Comparison of ENCODE assay signal across 9 cellular contexts in genomic region chr1:161706483-161707347, GRCh38. TPM values are rescaled to one million over a fixed set of nuclear protein-coding genes. Genes with fewer than 3 reads are reported as not detected.
DNase-seq lines count a peak whose midpoint lies in the region; ATAC-seq, FAIRE-seq and TF ChIP-seq lines count a peak whose summit lies in the region.
"Had no signal": no experiment of that assay in that cellular context is flagged by ENCODE, and none has a peak within 500 bp of the region (broad histone marks: within the 10 kb centered on the region; RNA-seq: fewer than 3 reads in every experiment).

Gene FCRLA (plus strand): TSS chr1:161707229. CDS start chr1:161707265, 36 bp downstream.

- ATAC-seq in GM21529 (IDR thresholded peaks at IDR 0.05; ENCODE audit: unreplicated experiment) = peak; percentile 58
- peak; percentile 93 for ATAC-seq in IMR-90 (ENCODE audit: low read depth)
- ATAC-seq in left lobe of liver = no peak

- H3K4ac ChIP-seq in IMR-90 (ENCODE audit: low read depth, low read length) = peak within 1 kb of the TSS; percentile 81

- peak within 1 kb of the TSS; percentile 13; the same call in 1 of the 2 replicates for H4K5ac ChIP-seq in IMR-90 (ENCODE audit: low read depth, low read length)

- H3K4me3 ChIP-seq in GM12875 (ENCODE audit: low read depth, low read length) (peak within 1 kb of the TSS; percentile 69), IMR-90 (ENCODE audit: insufficient read depth, low read depth, low read length) (no peak within 1 kb of the TSS), bronchial epithelial cell (ENCODE audit: low read depth, low read length) (no peak within 1 kb of the TSS), skeletal muscle tissue (ENCODE audit: low read length in 3 of 3) (no peak within 1 kb of the TSS)

- H3K4me2 ChIP-seq in IMR-90 (ENCODE audit: low read depth, low read length) = peak within 1 kb of the TSS; percentile 15; the same call in 1 of the 2 replicates

- H2AK5ac ChIP-seq in IMR-90 (ENCODE audit: low read depth, low read length) = peak within 1 kb of the TSS; percentile 75

- WGBS in IMR-90 (ENCODE audit: extremely low coverage in 2 of 2, insufficient read length in 1 of 2), 2 experiments = no CpG with 5 or more reads among the region's 4 CpGs

- peak within 1 kb of the TSS; percentile 28 for H4K91ac ChIP-seq in IMR-90 (ENCODE audit: insufficient read depth, low read depth, low read length)

- TF ChIP-seq POLR2A in IMR-90 (IDR thresholded peaks at IDR 0.05; ENCODE audit: low read depth, low read length) = no peak

- peaks cover 4% of the 10 kb centered on the region; the same call in 1 of the 2 replicates for H4K20me1 ChIP-seq in IMR-90 (ENCODE audit: insufficient read depth, low read length)

- in situ Hi-C loops in IMR-90 (cut with MboI; ENCODE audit: low sequenced_read_pairs) = no loop called here

- H3K14ac ChIP-seq in IMR-90 (replicated peaks; ENCODE audit: low read depth, low read length) = peak within 1 kb of the TSS; percentile 83

- H4K8ac ChIP-seq in IMR-90 (ENCODE audit: low read depth in 2 of 2, low read length in 2 of 2) = peak within 1 kb of the TSS; percentile 6 to 61; a peak in 3 of 4 replicates

- peak within 1 kb of the TSS; percentile 24 for H3K27ac ChIP-seq in IMR-90 (ENCODE audit: insufficient read depth, low read length)
- peak within 1 kb of the TSS; percentile 66 for H3K27ac ChIP-seq in skeletal muscle tissue (ENCODE audit: low read depth, low read length)
- H3K27ac ChIP-seq: parathyroid adenoma had no signal

- no TSS peak for BruUV-seq in IMR-90 (replicated peaks; lab: Mats Ljungman, UMichigan)

- CTCF ChIA-PET in IMR-90 (lab: Yijun Ruan, JAX) = no interaction called here

- POLR2A ChIA-PET in IMR-90 (lab: Charles Lee; ENCODE audit: unreplicated experiment) = no interaction called here

- H3K27me3 ChIP-seq in IMR-90 (ENCODE audit: control insufficient read depth, insufficient read depth, low read length) = no peaks in the 10 kb centered on the region
- no peaks in the 10 kb centered on the region for H3K27me3 ChIP-seq in bronchial epithelial cell (ENCODE audit: control insufficient read depth, insufficient read depth, low read length)
- H3K27me3 ChIP-seq in skeletal muscle tissue (ENCODE audit: control insufficient read depth in 3 of 3, insufficient read depth in 3 of 3, low read length in 3 of 3) = no peaks in the 10 kb centered on the region

- H3K56ac ChIP-seq in IMR-90 (ENCODE audit: extremely low read depth, insufficient read depth, low read length) = peak within 1 kb of the TSS; percentile 33; the same call in 1 of the 2 replicates

- H3K4me1 ChIP-seq in IMR-90 (ENCODE audit: control insufficient read depth, insufficient read depth, low read length) = peaks cover 11% of the 10 kb centered on the region
- peaks cover 0 to 18% (median 7%) of the 10 kb centered on the region in 3 donors for H3K4me1 ChIP-seq in skeletal muscle tissue (ENCODE audit: control insufficient read depth in 3 of 3, insufficient read depth in 3 of 3, low read length in 3 of 3)
- H3K4me1 ChIP-seq: parathyroid adenoma had no signal

- H3K36me3 ChIP-seq in IMR-90 (ENCODE audit: control insufficient read depth, insufficient read depth, low read length) = no peaks in the 10 kb centered on the region
- no peaks in the 10 kb centered on the region for H3K36me3 ChIP-seq in bronchial epithelial cell (ENCODE audit: control insufficient read depth, insufficient read depth, low read length)
- no peaks in the 10 kb centered on the region for H3K36me3 ChIP-seq in skeletal muscle tissue (ENCODE audit: control insufficient read depth in 3 of 3, insufficient read depth in 3 of 3, low read length in 3 of 3)

- H3K9ac ChIP-seq in IMR-90 (ENCODE audit: low read depth, low read length) (no peak within 1 kb of the TSS), skeletal muscle tissue (ENCODE audit: low read depth in 1 of 3, low read length in 3 of 3) (no peak within 1 kb of the TSS)
- H3K9ac ChIP-seq: parathyroid adenoma had no signal

- H3K18ac ChIP-seq in IMR-90 (ENCODE audit: low read depth, low read length) = peak within 1 kb of the TSS; percentile 48; the same call in 1 of the 2 replicates

- H3K9me1 ChIP-seq in IMR-90 (ENCODE audit: insufficient read depth, low read length) = peaks cover 6% of the 10 kb centered on the region; the same call in 1 of the 2 replicates

- H2BK15ac ChIP-seq in IMR-90 (ENCODE audit: low read depth, low read length) = peak within 1 kb of the TSS; percentile 78; the same call in 2 of the 3 replicates

- peak within 1 kb of the TSS; percentile 88 for H2AFZ ChIP-seq in IMR-90 (replicated peaks; ENCODE audit: low read length, poor library complexity)
- H2AFZ ChIP-seq: parathyroid adenoma had no signal

- peak within 1 kb of the TSS; percentile 2 for H2AK9ac ChIP-seq in IMR-90 (replicated peaks; ENCODE audit: low read depth, low read length, poor library complexity)

- TF ChIP-seq CTCF in GM12875 (IDR thresholded peaks at IDR 0.05; ENCODE audit: borderline replicate concordance, insufficient read depth, low read depth, low read length) = no peak
- no peak for TF ChIP-seq CTCF in IMR-90 (conservative IDR thresholded peaks at IDR 0.05; ENCODE audit: low read depth, low read length)
- no peak for TF ChIP-seq CTCF in bronchial epithelial cell (IDR thresholded peaks at IDR 0.05; ENCODE audit: insufficient read depth, low read length, severe bottlenecking)

- peak within 1 kb of the TSS; percentile 83 for H2BK120ac ChIP-seq in IMR-90 (ENCODE audit: low read depth, low read length)

- no peaks in the 10 kb centered on the region for H3K9me3 ChIP-seq in IMR-90 (ENCODE audit: control insufficient read depth, insufficient read depth, low read length)
- H3K9me3 ChIP-seq in skeletal muscle tissue (ENCODE audit: control insufficient read depth in 3 of 3, low read length in 3 of 3) = no peaks in the 10 kb centered on the region

- DNase-seq in IMR-90 (peak; percentile 97), bronchial epithelial cell (ENCODE audit: low read depth) (peak; percentile 98), left lobe of liver (ENCODE audit: low spot score) (no peak), SK-N-DZ (ENCODE audit: low spot score) (no peak)
- DNase-seq in activated naive CD4-positive, alpha-beta T cell treated with Interleukin-2 at 50 U/mL for 16 hours = no peak

- dilution Hi-C loops in IMR-90 (cut with HindIII; ENCODE audit: low sequenced_read_pairs, unreplicated experiment) = no loop called here

- FAIRE-seq in bronchial epithelial cell (lab: Jason Lieb, UNC) = peak; percentile 60

- TF ChIP-seq RAD21 in IMR-90 (IDR thresholded peaks at IDR 0.05; ENCODE audit: low read length) = 0 out of 2 replicates have a peak, but pooled peaks have one; percentile 3

- H2BK5ac ChIP-seq in IMR-90 (ENCODE audit: low read depth, low read length, poor library complexity, severe bottlenecking) = peak within 1 kb of the TSS; percentile 70

- H2BK20ac ChIP-seq in IMR-90 (ENCODE audit: low read depth, low read length) = peak within 1 kb of the TSS; percentile 88

- intact Hi-C loops in IMR-90 (cut with micrococcal nuclease) = no loop called here

- H3K23ac ChIP-seq in IMR-90 (ENCODE audit: low read depth, low read length) = peak within 1 kb of the TSS; percentile 46; the same call in 1 of the 2 replicates

- no peaks in the 10 kb centered on the region for H3K79me1 ChIP-seq in IMR-90 (ENCODE audit: low read depth in 1 of 2, low read length in 2 of 2)

TF ChIP-seq in IMR-90, 13 proteins besides CTCF, POLR2A, EP300 and RAD21:
- TF ChIP-seq CEBPB (IDR thresholded peaks at IDR 0.05; ENCODE audit: low read depth, low read length) = peak; percentile 73
- TF ChIP-seq BHLHE40 (IDR thresholded peaks at IDR 0.05; ENCODE audit: low read depth, low read length) = peak; percentile 11; the same call in 1 of the 2 replicates
- no peak for TF ChIP-seq USF2 (IDR thresholded peaks at IDR 0.05; ENCODE audit: low read depth, low read length)
- TF ChIP-seq FOS (IDR thresholded peaks at IDR 0.05; ENCODE audit: low read depth, low read length) = peak; percentile 78

RNA-seq across cellular contexts. Expression of gene FCRLA, which starts in this region (rescaled TPM):
- total RNA-seq in IMR-90 (2012; rRNA removed) (0.28 and 0.36 TPM in 2 replicates), bronchial epithelial cell (under 0.01 and 0.26 TPM in 2 replicates), skeletal muscle tissue (1.0 TPM), left lobe of liver (not detected)
- polyA plus RNA-seq in IMR-90 (2012; rRNA removed) = 0.36 and 0.46 TPM in 2 replicates
- polyA plus RNA-seq in IMR-90 (2012; cell fraction: cytosol; rRNA removed) = 0.13 and 0.21 TPM in 2 replicates
- 0.06 and 0.11 TPM in 2 replicates for polyA plus RNA-seq in IMR-90 (2012; cell fraction: nucleus; rRNA removed; ENCODE audit: low replicate concordance)
- not detected in 2 replicates for polyA plus RNA-seq in SK-N-DZ (2014; cell fraction: cytosol; rRNA removed)
- polyA plus RNA-seq in SK-N-DZ (2014; cell fraction: nucleus; rRNA removed) = not detected in 2 replicates

Comparison
In these comparisons a context has a peak if more than half of its experiments do, and no peak if none do; other contexts are left out.
1. Peak in DNase-seq, ATAC-seq, H3K27ac ChIP-seq and H3K4me2 ChIP-seq in IMR-90; RNA of the gene not detected or under 1 TPM.
2. Peak in DNase-seq in bronchial epithelial cell; RNA of the gene not detected or under 1 TPM.